In genomic region chr10:6101181-6101580, GRCh38 we compare ENCODE assay signal across 20 cellular contexts. TPM values are rescaled to one million over a fixed set of nuclear protein-coding genes. Genes with fewer than 3 reads are reported as not detected.
A peak's percentile ranks its signal among the peaks of the same experiment; 100 is the strongest.
DNase-seq lines count a peak whose midpoint lies in the region; ATAC-seq, FAIRE-seq and TF ChIP-seq lines count a peak whose summit lies in the region.
"Had no signal": no experiment of that assay in that cellular context is flagged by ENCODE, and none has a peak within 500 bp of the region (broad histone marks: within the 10 kb centered on the region; RNA-seq: fewer than 3 reads in every experiment).

No MANE protein-coding gene starts in this region.

- H3K4me3 Mint-ChIP-seq in IgD-negative memory B cell (peak overlapping the region in 2 of 4 donors; percentile 44 to 79), chondrocyte (ENCODE audit: unreplicated experiment) (no peak overlapping the region)
- H3K4me3 Mint-ChIP-seq: activated naive CD4-positive, alpha-beta T cell treated with anti-CD3 and anti-CD28 coated beads, Interleukin-2, amount 50 U/mL, for 24 hours; central memory CD8-positive, alpha-beta T cell; T-helper 2 cell treated with Interferon-gamma antibody and Interleukin-4, amounts not matched to agents 5 μg/mL and 100 μg/mL, for 36 hours; type B pancreatic cell had no signal

- TF ChIP-seq POLR2A in HepG2 (IDR thresholded peaks at IDR 0.05; ENCODE audit: insufficient read depth in 1 of 2, low read depth in 2 of 2, low read length in 2 of 2) = no peak

- H3K36me3 ChIP-seq in liver (ENCODE audit: control insufficient read depth in 4 of 4, insufficient read depth in 3 of 4, low read depth in 1 of 4, low read length in 3 of 4) (peaks cover 3 to 14% (median 9%) of the 10 kb centered on the region in 4 donors), HepG2 (replicated peaks in 1 of 2; ENCODE audit: control insufficient read depth in 1 of 2, insufficient read depth in 2 of 2, low read length in 2 of 2) (peaks cover 19 to 74% of the 10 kb centered on the region in 2 experiments), SJCRH30 (peaks cover 13% of the 10 kb centered on the region)

- peaks cover 9 to 25% (median 21%) of the 10 kb centered on the region in 3 donors for H3K4me1 Mint-ChIP-seq in IgD-negative memory B cell
- no peaks in the 10 kb centered on the region for H3K4me1 Mint-ChIP-seq in chondrocyte (ENCODE audit: low read depth)

- no peak overlapping the region for H3K4me2 ChIP-seq in HepG2 (ENCODE audit: low read depth, low read length)
- H3K4me2 ChIP-seq: smooth muscle cell had no signal

- in situ Hi-C loops in HepG2 (cut with HindIII; ENCODE audit: extremely low pct_ligation_motif_present, low pct_unique_long_range_greater_than_20kb) = no loop called here

- ATAC-seq in HepG2 (no peak), HG02798 (IDR thresholded peaks at IDR 0.05; ENCODE audit: poor library complexity, unreplicated experiment) (peak; percentile 96)

- H3K9me3 ChIP-seq in liver (ENCODE audit: control insufficient read depth in 4 of 4, low read length in 3 of 4) (no peaks in the 10 kb centered on the region), HepG2 (ENCODE audit: low read length) (no peaks in the 10 kb centered on the region), SJCRH30 (replicated peaks) (no peaks in the 10 kb centered on the region)

- no peak for FAIRE-seq in HepG2 (lab: Jason Lieb, UNC)
- FAIRE-seq: A204.1 had no signal

- H3K27ac ChIP-seq in liver (ENCODE audit: low read depth in 1 of 2, low read length in 2 of 2) (peak overlapping the region; percentile 10 to 36), HepG2 (ENCODE audit: extremely low read length, insufficient read depth, low read length) (no peak overlapping the region), SJCRH30 (no peak overlapping the region)

- no TSS peak for BruUV-seq in HepG2 (replicated peaks; lab: Mats Ljungman, UMichigan)

- peaks cover 6% of the 10 kb centered on the region; the same call in 1 of the 2 replicates for H4K20me1 ChIP-seq in HepG2 (ENCODE audit: insufficient read depth, low read length)

- TF ChIP-seq EP300 in HepG2 (IDR thresholded peaks at IDR 0.05; ENCODE audit: low read depth in 2 of 2, low read length in 2 of 2) (no peak), HepG2 (CRISPR knock-in tag; IDR thresholded peaks at IDR 0.05; ENCODE audit: borderline replicate concordance) (no peak)

- no peaks in the 10 kb centered on the region for H3K27me3 ChIP-seq in liver (ENCODE audit: control insufficient read depth in 4 of 4, insufficient read depth in 4 of 4, low read length in 3 of 4)
- no peaks in the 10 kb centered on the region for H3K27me3 ChIP-seq in HepG2 (ENCODE audit: control insufficient read depth in 1 of 2, insufficient read depth in 2 of 2, low read length in 2 of 2)
- no peaks in the 10 kb centered on the region for H3K27me3 ChIP-seq in SJCRH30

- no peak overlapping the region for H3K4me3 ChIP-seq in liver (ENCODE audit: low read depth in 1 of 3, low read length in 3 of 3)
- H3K4me3 ChIP-seq in HepG2 (replicated peaks in 1 of 3; ENCODE audit: insufficient read depth in 1 of 3, low read depth in 2 of 3, low read length in 3 of 3) = no peak overlapping the region
- H3K4me3 ChIP-seq in SJCRH30 = no peak overlapping the region
- H3K4me3 ChIP-seq: lung, smooth muscle cell had no signal

- H3K36me3 Mint-ChIP-seq in IgD-negative memory B cell (peaks cover 6% of the 10 kb centered on the region), chondrocyte (ENCODE audit: low read depth) (peaks cover 18% of the 10 kb centered on the region)

- WGBS in liver = 40% methylated on average over 8 of the region's 8 CpGs
- 99% methylated on average over 8 of the region's 8 CpGs for WGBS in HepG2 (ENCODE audit: low lambda C conversion rate)

- TF ChIP-seq RAD21 in liver (IDR thresholded peaks at IDR 0.05) (peak in 1 of 2 donors; percentile 17), HepG2 (CRISPR knock-in tag; IDR thresholded peaks at IDR 0.05) (no peak)

- H3K9me3 Mint-ChIP-seq in IgD-negative memory B cell = no peaks in the 10 kb centered on the region
- no peaks in the 10 kb centered on the region for H3K9me3 Mint-ChIP-seq in chondrocyte (ENCODE audit: low read depth)
- H3K9me3 Mint-ChIP-seq: activated naive CD4-positive, alpha-beta T cell treated with anti-CD3 and anti-CD28 coated beads, Interleukin-2, amount 50 U/mL, for 24 hours; central memory CD8-positive, alpha-beta T cell; T-helper 2 cell treated with Interferon-gamma antibody and Interleukin-4, amounts not matched to agents 5 μg/mL and 100 μg/mL, for 36 hours; type B pancreatic cell had no signal

- intact Hi-C loops in HepG2 (cut with micrococcal nuclease; ENCODE audit: unreplicated experiment) = no loop called here

- TF ChIP-seq CTCF in liver (IDR thresholded peaks at IDR 0.05; ENCODE audit: low read depth, low read length, missing input control) (no peak), HepG2 (CRISPR knock-in tag; IDR thresholded peaks at IDR 0.05) (no peak), chondrocyte (IDR thresholded peaks at IDR 0.05) (no peak)

- H2AFZ ChIP-seq in HepG2 (ENCODE audit: low read length) = no peak overlapping the region

- H3K27ac Mint-ChIP-seq in IgD-negative memory B cell (peak overlapping the region; percentile 4 to 59 (median 59)), chondrocyte (ENCODE audit: unreplicated experiment) (no peak overlapping the region)
- H3K27ac Mint-ChIP-seq: T-helper 2 cell treated with Interferon-gamma antibody and Interleukin-4, amounts not matched to agents 5 μg/mL and 100 μg/mL, for 36 hours; type B pancreatic cell had no signal

- POLR2A ChIA-PET in HepG2 (lab: Yijun Ruan, JAX) = no interaction called here

- H3K9ac ChIP-seq in liver (ENCODE audit: low read depth in 1 of 2, low read length in 2 of 2) (peak overlapping the region in 1 of 2 donors; percentile 51), HepG2 (ENCODE audit: insufficient read depth, low read depth, low read length) (no peak overlapping the region)

- H3K27me3 Mint-ChIP-seq in IgD-negative memory B cell (no peaks in the 10 kb centered on the region), chondrocyte (ENCODE audit: low read depth) (no peaks in the 10 kb centered on the region)
- H3K27me3 Mint-ChIP-seq: activated naive CD4-positive, alpha-beta T cell treated with anti-CD3 and anti-CD28 coated beads, Interleukin-2, amount 50 U/mL, for 24 hours; central memory CD8-positive, alpha-beta T cell; type B pancreatic cell had no signal

- DNase-seq in HepG2 (ENCODE audit: low spot score) (no peak), chondrocyte (ENCODE audit: low spot score) (no peak), NCI-H146 treated with DMSO at 0.1 percent for 48 hours (lab: John Stamatoyannopoulos, UW; ENCODE audit: unreplicated experiment) (no peak), SW480 (ENCODE audit: low spot score) (no peak), SJCRH30 (no peak)
- DNase-seq: Calu3, hippocampal formation, NCI-H226 had no signal

- peaks cover 0 to 20% (median 13%) of the 10 kb centered on the region in 4 donors for H3K4me1 ChIP-seq in liver (ENCODE audit: control insufficient read depth in 4 of 4, insufficient read depth in 4 of 4, low read length in 3 of 4)
- peaks cover 8% of the 10 kb centered on the region; the same call in 1 of the 2 replicates for H3K4me1 ChIP-seq in HepG2 (ENCODE audit: insufficient read depth, low read length)
- H3K4me1 ChIP-seq in SJCRH30 = no peaks in the 10 kb centered on the region

- CTCF ChIA-PET in HepG2 (lab: Yijun Ruan, JAX; ENCODE audit: low intra/inter-chr PET ratio, low total read pairs) = no interaction called here

- H3K79me2 ChIP-seq in HepG2 (ENCODE audit: insufficient read depth, low read length) = peaks cover 30% of the 10 kb centered on the region

RNA-seq across cellular contexts. Expression of gene RBM17, which starts 12.3 kb away (rescaled TPM):
- total RNA-seq in liver (10 to 100 TPM; 28.2 to 40.0 TPM), HepG2 (2016; rRNA removed; fragmentation: Illumina TruSeq; extraction: Trizol) (63.3 and 77.5 TPM in 2 replicates), chondrocyte (56.3 to 59.0 TPM (median 57.0 TPM) in 3 replicates)
- polyA plus RNA-seq in liver (10 to 100 TPM; 16.5 to 44.8 TPM), HepG2 (2011; rRNA removed) (26.6 and 30.7 TPM in 2 replicates), IgD-negative memory B cell (118 TPM)
- 28.7 and 33.2 TPM in 2 replicates for total RNA-seq in HepG2 (2016; cell fraction: cytosol; rRNA removed; fragmentation: Illumina TruSeq; extraction: Trizol; ENCODE audit: low read depth)
- 57.4 and 73.5 TPM in 2 replicates for total RNA-seq in HepG2 (2016; cell fraction: insoluble cytoplasmic fraction; rRNA removed; fragmentation: Illumina TruSeq; extraction: Trizol)
- 62.2 and 67.8 TPM in 2 replicates for total RNA-seq in HepG2 (2016; cell fraction: membrane; rRNA removed; fragmentation: Illumina TruSeq; extraction: Trizol)
- 64.2 and 72.7 TPM in 2 replicates for total RNA-seq in HepG2 (2016; cell fraction: nucleus; rRNA removed; fragmentation: Illumina TruSeq; extraction: Trizol)
- 13.0 and 14.3 TPM in 2 replicates for polyA plus RNA-seq in HepG2 (2011; cell fraction: cytosol; rRNA removed)
- polyA plus RNA-seq in HepG2 (2011; cell fraction: nucleus; rRNA removed) = 71.7 and 86.3 TPM in 2 replicates
- 46.3 and 82.5 TPM in 2 replicates for polyA plus RNA-seq in HepG2 (2012)
- 55.3 and 78.7 TPM in 2 replicates for polyA plus RNA-seq in HepG2 (2016; cell fraction: cytosol; fragmentation: Illumina TruSeq; extraction: Trizol; ENCODE audit: low read depth)
- polyA plus RNA-seq in HepG2 (2016; cell fraction: insoluble cytoplasmic fraction; fragmentation: Illumina TruSeq; extraction: Trizol; ENCODE audit: low read depth) = 145 and 152 TPM in 2 replicates
- 95.4 and 110 TPM in 2 replicates for polyA plus RNA-seq in HepG2 (2016; cell fraction: membrane; fragmentation: Illumina TruSeq; extraction: Trizol; ENCODE audit: low read depth)
- 232 and 242 TPM in 2 replicates for polyA plus RNA-seq in HepG2 (2016; cell fraction: nucleus; fragmentation: Illumina TruSeq; extraction: Trizol; ENCODE audit: insufficient read depth, low read depth)
- 15.7 and 19.9 TPM in 2 replicates for polyA minus RNA-seq in HepG2 (2011; rRNA and poly(A)+ RNA removed; ENCODE audit: low replicate concordance)
- 7.2 and 7.9 TPM in 2 replicates for polyA minus RNA-seq in HepG2 (2011; cell fraction: cytosol; rRNA and poly(A)+ RNA removed)
- polyA minus RNA-seq in HepG2 (2011; cell fraction: nucleus; rRNA and poly(A)+ RNA removed) = 48.2 and 50.1 TPM in 2 replicates
- 59.8 and 60.6 TPM in 2 replicates for total RNA-seq in SJCRH30 (2014; rRNA removed; shearing (Covaris generic))

RNA-seq across cellular contexts. Expression of gene IL2RA, which starts 39.0 kb away (rescaled TPM):
- total RNA-seq in liver (1 to 10 TPM in 1 of 2 donors, not detected in 1; 1.6 TPM), HepG2 (2016; rRNA removed; fragmentation: Illumina TruSeq; extraction: Trizol) (not detected in 2 replicates), chondrocyte (not detected in 3 replicates)
- polyA plus RNA-seq in liver (under 1 TPM in 1 of 2 donors, not detected in 1; 0.46 TPM), HepG2 (2011; rRNA removed) (not detected in 2 replicates), IgD-negative memory B cell (27.2 TPM)
- not detected in 2 replicates for total RNA-seq in HepG2 (2016; cell fraction: cytosol; rRNA removed; fragmentation: Illumina TruSeq; extraction: Trizol; ENCODE audit: low read depth)
- not detected in 2 replicates for total RNA-seq in HepG2 (2016; cell fraction: insoluble cytoplasmic fraction; rRNA removed; fragmentation: Illumina TruSeq; extraction: Trizol)
- not detected in 2 replicates for total RNA-seq in HepG2 (2016; cell fraction: membrane; rRNA removed; fragmentation: Illumina TruSeq; extraction: Trizol)
- not detected in 2 replicates for total RNA-seq in HepG2 (2016; cell fraction: nucleus; rRNA removed; fragmentation: Illumina TruSeq; extraction: Trizol)
- not detected in 2 replicates for polyA plus RNA-seq in HepG2 (2011; cell fraction: cytosol; rRNA removed)
- not detected in 2 replicates for polyA plus RNA-seq in HepG2 (2011; cell fraction: nucleus; rRNA removed)
- polyA plus RNA-seq in HepG2 (2012) = not detected in 2 replicates
- not detected in 2 replicates for polyA plus RNA-seq in HepG2 (2016; cell fraction: cytosol; fragmentation: Illumina TruSeq; extraction: Trizol; ENCODE audit: low read depth)
- polyA plus RNA-seq in HepG2 (2016; cell fraction: insoluble cytoplasmic fraction; fragmentation: Illumina TruSeq; extraction: Trizol; ENCODE audit: low read depth) = not detected in 2 replicates
- polyA plus RNA-seq in HepG2 (2016; cell fraction: membrane; fragmentation: Illumina TruSeq; extraction: Trizol; ENCODE audit: low read depth) = not detected in 2 replicates
- not detected in 2 replicates for polyA plus RNA-seq in HepG2 (2016; cell fraction: nucleus; fragmentation: Illumina TruSeq; extraction: Trizol; ENCODE audit: insufficient read depth, low read depth)
- polyA minus RNA-seq in HepG2 (2011; rRNA and poly(A)+ RNA removed; ENCODE audit: low replicate concordance) = not detected in 2 replicates
- not detected in 2 replicates for polyA minus RNA-seq in HepG2 (2011; cell fraction: cytosol; rRNA and poly(A)+ RNA removed)
- polyA minus RNA-seq in HepG2 (2011; cell fraction: nucleus; rRNA and poly(A)+ RNA removed) = not detected in 2 replicates
- not detected in 2 replicates for total RNA-seq in SJCRH30 (2014; rRNA removed; shearing (Covaris generic))
- total RNA-seq: Calu3, epithelial cell of proximal tubule, RPMI7951, smooth muscle cell had no signal
- polyA plus RNA-seq: smooth muscle cell had no signal

Comparison
In these comparisons a context has a peak if more than half of its experiments do, and no peak if none do; other contexts are left out.
1. H3K27ac ChIP-seq: peak in liver (2 of 2); none in HepG2 (single experiment) and SJCRH30 (single experiment).